In the genomic region with DNA sequence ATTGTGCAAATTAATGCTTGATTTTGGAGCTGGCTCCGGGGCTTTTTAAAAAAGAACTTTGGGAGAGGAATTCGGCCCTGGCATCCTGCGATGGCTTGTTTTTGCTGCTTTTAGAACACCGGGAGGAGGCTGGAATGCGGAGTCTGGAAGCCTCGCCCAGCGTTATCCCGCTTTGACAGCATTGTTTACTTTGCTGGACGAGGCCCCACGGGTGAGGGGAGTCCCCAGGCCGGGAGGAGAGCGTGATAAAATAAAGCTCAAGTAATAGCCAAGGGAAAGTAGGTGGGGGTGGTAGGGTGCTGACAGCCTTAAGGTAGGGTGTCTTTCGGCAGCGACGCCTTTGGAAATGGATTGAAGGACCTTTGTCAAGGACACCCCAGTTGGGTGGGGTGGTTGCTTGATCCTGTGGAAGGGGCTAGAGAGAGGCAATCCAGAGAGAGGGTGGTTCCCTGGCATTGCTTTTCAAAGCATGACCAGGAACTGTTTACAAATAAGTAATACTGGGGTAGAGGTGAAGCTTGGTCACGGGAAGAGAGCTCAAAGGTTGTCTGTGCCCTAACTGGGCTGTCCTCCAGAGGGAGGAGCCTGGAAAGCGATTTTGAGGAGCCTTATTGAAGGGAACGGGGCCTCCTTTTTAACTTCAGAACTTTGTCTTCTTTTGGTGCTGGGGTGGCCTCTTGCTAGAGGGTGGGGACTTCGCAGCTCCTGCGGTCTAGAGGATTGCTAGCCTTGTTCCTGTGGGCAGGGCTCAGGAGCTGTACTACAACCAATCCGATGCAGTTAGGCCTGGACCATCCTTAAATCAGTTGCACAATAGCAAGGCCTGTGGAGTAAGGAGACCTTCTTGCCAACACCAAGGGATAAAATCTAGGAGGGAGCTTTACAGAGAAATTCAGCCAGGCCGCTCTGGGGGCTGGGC, we compare ENCODE assay signal across 8 cellular contexts. TPM values are rescaled to one million over a fixed set of nuclear protein-coding genes. Genes with fewer than 3 reads are reported as not detected.
A peak's percentile ranks its signal among the peaks of the same experiment; 100 is the strongest.
DNase-seq lines count a peak whose midpoint lies in the region; ATAC-seq and TF ChIP-seq lines count a peak whose summit lies in the region.

No MANE protein-coding gene starts in this region.

- peaks cover 21% of the 10 kb centered on the region; the same call in 1 of the 2 replicates for H3K36me3 ChIP-seq in KOPT-K1 (ENCODE audit: insufficient read depth, low read length)
- peaks cover 5% of the 10 kb centered on the region for H3K36me3 ChIP-seq in effector memory CD4-positive, alpha-beta T cell (ENCODE audit: control insufficient read depth, insufficient read depth, low read length)
- peaks cover under 1% of the 10 kb centered on the region for H3K36me3 ChIP-seq in lower lobe of right lung

- ATAC-seq in lower lobe of right lung (peak; percentile 81 to 91), HG03025 (IDR thresholded peaks at IDR 0.05; ENCODE audit: low FRiP score, unreplicated experiment) (no peak)

- H3K4me3 Mint-ChIP-seq in stimulated activated naive CD8-positive, alpha-beta T cell treated with anti-CD3 and anti-CD28 coated beads, Interleukin-15, Interleukin-2, amounts not matched to agents 100 ng/mL and 50 ng/mL, for 24 hours, result peak overlapping the region; percentile 96

- H3K9me3 Mint-ChIP-seq in stimulated activated naive CD8-positive, alpha-beta T cell treated with anti-CD3 and anti-CD28 coated beads, Interleukin-15, Interleukin-2, amounts not matched to agents 100 ng/mL and 50 ng/mL, for 24 hours, result no peaks in the 10 kb centered on the region

- H3K27ac ChIP-seq in KOPT-K1 (ENCODE audit: low read depth, low read length, poor library complexity, severe bottlenecking) (peak overlapping the region; percentile 79), VCaP (peak overlapping the region; percentile 90), lower lobe of right lung (peak overlapping the region; percentile 99)
- peak overlapping the region; percentile 82 for H3K27ac ChIP-seq in effector memory CD4-positive, alpha-beta T cell (ENCODE audit: insufficient read depth, low read length, poor library complexity, severe bottlenecking)

- H3K27me3 ChIP-seq in effector memory CD4-positive, alpha-beta T cell (replicated peaks; ENCODE audit: control insufficient read depth, insufficient read depth, low read length, poor library complexity, severe bottlenecking), result no peaks in the 10 kb centered on the region
- H3K27me3 ChIP-seq in lower lobe of right lung (ENCODE audit: low read depth), result no peaks in the 10 kb centered on the region

- peaks cover 22% of the 10 kb centered on the region for H3K4me1 ChIP-seq in effector memory CD4-positive, alpha-beta T cell (ENCODE audit: control insufficient read depth, insufficient read depth, low read length, poor library complexity, severe bottlenecking)
- peaks cover 46% of the 10 kb centered on the region for H3K4me1 ChIP-seq in lower lobe of right lung

- H3K4me1 Mint-ChIP-seq in stimulated activated naive CD8-positive, alpha-beta T cell treated with anti-CD3 and anti-CD28 coated beads, Interleukin-15, Interleukin-2, amounts not matched to agents 100 ng/mL and 50 ng/mL, for 24 hours (ENCODE audit: low read depth), result peaks cover 46% of the 10 kb centered on the region

- H3K27ac Mint-ChIP-seq in stimulated activated naive CD8-positive, alpha-beta T cell treated with anti-CD3 and anti-CD28 coated beads, Interleukin-15, Interleukin-2, amounts not matched to agents 100 ng/mL and 50 ng/mL, for 24 hours, result peak overlapping the region; percentile 82

- H3K27me3 Mint-ChIP-seq in stimulated activated naive CD8-positive, alpha-beta T cell treated with anti-CD3 and anti-CD28 coated beads, Interleukin-15, Interleukin-2, amounts not matched to agents 100 ng/mL and 50 ng/mL, for 24 hours, result no peaks in the 10 kb centered on the region

- H3K36me3 Mint-ChIP-seq in stimulated activated naive CD8-positive, alpha-beta T cell treated with anti-CD3 and anti-CD28 coated beads, Interleukin-15, Interleukin-2, amounts not matched to agents 100 ng/mL and 50 ng/mL, for 24 hours (ENCODE audit: low read depth), result peaks cover 22% of the 10 kb centered on the region

- peak overlapping the region; percentile 89 for H3K4me3 ChIP-seq in effector memory CD4-positive, alpha-beta T cell (ENCODE audit: insufficient read depth, low read depth, low read length, poor library complexity, severe bottlenecking)
- peak overlapping the region; percentile 94 for H3K4me3 ChIP-seq in lower lobe of right lung

- in situ Hi-C loops in GM13976 (cut with MboI; ENCODE audit: low sequenced_read_pairs, unreplicated experiment), result no loop called here

- DNase-seq in A172 (ENCODE audit: low spot score) (peak; percentile 82), GM13976 (ENCODE audit: low spot score) (peak; percentile 66), lower lobe of right lung (peak; percentile 82)
- peak in 1 of 3 donors; percentile 8 for DNase-seq in effector memory CD4-positive, alpha-beta T cell

- TF ChIP-seq CTCF in GM13976 (IDR thresholded peaks at IDR 0.05; ENCODE audit: borderline replicate concordance, control extremely low read depth, extremely low read depth, insufficient read depth, missing control alignments) (no peak), VCaP (conservative IDR thresholded peaks at IDR 0.05) (no peak), lower lobe of right lung (IDR thresholded peaks at IDR 0.05) (no peak)

- H3K9me3 ChIP-seq in KOPT-K1 (ENCODE audit: insufficient read depth, low read length, poor library complexity, severe bottlenecking) (no peaks in the 10 kb centered on the region), lower lobe of right lung (no peaks in the 10 kb centered on the region)
- no peaks in the 10 kb centered on the region for H3K9me3 ChIP-seq in effector memory CD4-positive, alpha-beta T cell (ENCODE audit: control insufficient read depth, low read length)

- intact Hi-C loops in lower lobe of right lung (cut with DNase I), result no loop called here

RNA-seq across cellular contexts. Expression of gene EIF4EBP2, which starts 1.2 kb away (rescaled TPM):
- 30.2 and 31.6 TPM in 2 replicates for total RNA-seq in A172 (2014; rRNA removed; shearing (Covaris generic))
- 77.2 TPM for total RNA-seq in lower lobe of right lung

RNA-seq across cellular contexts. Expression of gene LRRC20, which starts 22.7 kb away (rescaled TPM):
- 4.1 and 6.3 TPM in 2 replicates for total RNA-seq in A172 (2014; rRNA removed; shearing (Covaris generic))
- 10.0 TPM for total RNA-seq in lower lobe of right lung

RNA-seq across cellular contexts. Expression of gene NODAL, which starts 36.3 kb away (rescaled TPM):
- total RNA-seq in A172 (2014; rRNA removed; shearing (Covaris generic)), result not detected in 2 replicates
- total RNA-seq in lower lobe of right lung, result not detected
